ENCODE assay signal across 8 cellular contexts in the genomic region with DNA sequence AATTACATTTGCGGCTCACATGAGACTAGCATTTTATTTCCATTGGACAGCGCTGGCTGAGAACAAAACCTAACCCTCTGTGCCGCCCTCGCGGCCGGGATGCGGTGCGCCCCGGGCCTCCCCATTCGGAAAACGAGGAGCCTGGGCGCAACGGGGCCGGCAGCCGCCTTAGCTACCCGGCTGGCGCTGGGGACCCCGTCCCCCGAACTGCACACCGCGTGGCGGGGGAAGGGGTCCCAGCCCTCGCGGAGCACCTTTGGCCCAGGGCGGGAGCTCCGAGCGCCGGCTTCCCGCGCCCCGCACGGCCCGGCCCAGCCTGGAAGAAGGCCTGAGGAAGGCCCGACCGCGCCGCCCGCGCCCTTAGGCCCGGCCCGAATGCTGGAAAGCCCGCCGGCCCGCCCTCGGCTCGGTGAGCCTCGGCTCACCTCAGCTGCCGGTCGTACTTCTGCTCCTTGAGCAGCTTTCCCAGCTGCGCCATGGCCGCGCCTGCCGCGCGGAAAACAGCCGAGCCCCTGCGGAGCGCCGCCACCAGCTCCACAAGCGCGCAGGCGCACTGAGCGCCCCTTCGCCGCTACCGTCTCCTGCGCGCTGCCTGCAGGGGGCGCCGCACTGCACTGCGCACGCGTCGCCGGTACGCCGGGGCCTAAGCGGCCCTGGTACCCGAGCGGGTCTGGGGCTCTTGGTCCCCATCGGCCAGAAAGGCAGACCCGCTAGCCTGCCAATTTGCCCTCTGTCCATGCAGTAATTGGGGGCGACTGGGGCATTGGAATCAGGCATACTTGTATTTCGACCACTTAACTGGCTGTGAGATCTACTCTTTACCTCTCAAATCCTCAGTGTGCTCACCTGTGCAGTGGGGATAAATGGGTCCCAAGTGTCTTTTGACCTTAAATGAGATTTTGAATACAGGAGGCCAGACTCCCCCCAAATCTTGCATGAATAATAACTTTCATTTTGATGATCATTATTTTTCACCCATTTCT. TPM values are rescaled to one million over a fixed set of nuclear protein-coding genes. Genes with fewer than 3 reads are reported as not detected.
DNase-seq lines count a peak whose midpoint lies in the region; ATAC-seq and TF ChIP-seq lines count a peak whose summit lies in the region.

A gene (minus strand): TSS at position 555 of the 983 bp plus-strand sequence. CDS start 77 bp downstream, at position 478.

- H3K27me3 ChIP-seq in breast epithelium = no peaks in the 10 kb centered on the region

- DNase-seq in ACHN = peak; percentile 93
- DNase-seq in NCI-H2171 (lab: John Stamatoyannopoulos, UW) = peak; percentile 90
- DNase-seq in breast epithelium (ENCODE audit: low spot score in 2 of 2) = peak; percentile 65 to 74
- DNase-seq in iPS-NIHi7 (ENCODE audit: extremely low spot score) = peak; percentile 98
- peak; percentile 76 for DNase-seq in smooth muscle cell of the brain vasculature (ENCODE audit: low read depth, low spot score)

- no peaks in the 10 kb centered on the region for H3K9me3 ChIP-seq in breast epithelium

- TF ChIP-seq CTCF in VCaP (conservative IDR thresholded peaks at IDR 0.05) (peak; percentile 92), breast epithelium (IDR thresholded peaks at IDR 0.05) (peak; percentile 78 to 94 (median 94))

- peak within 1 kb of the TSS; percentile 79 for H3K27ac ChIP-seq in VCaP
- H3K27ac ChIP-seq in breast epithelium = peak within 1 kb of the TSS; percentile 92 to 93

- peak within 1 kb of the TSS; percentile 72 to 86 (median 86) for H3K4me3 ChIP-seq in breast epithelium

- no peaks in the 10 kb centered on the region for H3K4me1 ChIP-seq in breast epithelium

- ATAC-seq in GM18867 (IDR thresholded peaks at IDR 0.05; ENCODE audit: unreplicated experiment) (peak; percentile 92), HG03103 (IDR thresholded peaks at IDR 0.05; ENCODE audit: low read depth, unreplicated experiment) (peak; percentile 92)

- no peaks in the 10 kb centered on the region for H3K36me3 ChIP-seq in breast epithelium

- in situ Hi-C loops in ACHN (cut with HindIII; ENCODE audit: low pct_ligation_motif_present, low pct_unique_long_range_greater_than_20kb, low sequenced_read_pairs) = no loop called here

- intact Hi-C loops in breast epithelium (cut with DNase I; ENCODE audit: low total_unique reads) = no loop called here

- peak; percentile 82 for TF ChIP-seq POLR2A in breast epithelium (IDR thresholded peaks at IDR 0.05)

RNA-seq across cellular contexts. Expression of the gene that starts here (rescaled TPM):
- 10 to 100 TPM; 44.0 to 69.8 (median 60.3) TPM for total RNA-seq in breast epithelium

Comparison
In these comparisons a context has a peak if more than half of its experiments do, and no peak if none do; other contexts are left out.
1. Peak in every context shown above with its lines: DNase-seq, ATAC-seq, H3K4me3 ChIP-seq and H3K27ac ChIP-seq.